In genomic region chr7:1225462-1226154, GRCh38 we compare ENCODE assay signal across 8 cellular contexts. TPM values are rescaled to one million over a fixed set of nuclear protein-coding genes. Genes with fewer than 3 reads are reported as not detected.
DNase-seq lines count a peak whose midpoint lies in the region; ATAC-seq lines count a peak whose summit lies in the region.

No MANE protein-coding gene starts in this region.

- H3K4me3 Mint-ChIP-seq in CD4-positive, alpha-beta memory T cell = peak overlapping the region in 2 of 8 donors; percentile 14 to 41

- ATAC-seq in HG02884 (IDR thresholded peaks at IDR 0.05; ENCODE audit: unreplicated experiment) = no peak

- DNase-seq in CD4-positive, alpha-beta memory T cell = peak in 3 of 5 donors; percentile 39 to 41 (median 41)
- DNase-seq in NCI-H460 (ENCODE audit: extremely low read depth, low read depth) (peak; percentile 2), iPS-NIHi7 (ENCODE audit: extremely low spot score) (peak; percentile 81), cortex of kidney (lab: John Stamatoyannopoulos, UW) (no peak), DMS53 (lab: John Stamatoyannopoulos, UW) (no peak)
- DNase-seq in activated naive CD4-positive, alpha-beta T cell treated with anti-CD3 and anti-CD28 coated beads, Interleukin-2, amount 50 U/mL, for 16 hours = peak; percentile 60
- DNase-seq in stimulated activated CD8-positive, alpha-beta memory T cell treated with anti-CD3 and anti-CD28 coated beads, Interleukin-2, amount 100 ng/mL, for 48 hours (ENCODE audit: low read depth in 2 of 2) = peak; percentile 37 to 41

- CTCF ChIA-PET in CD4-positive, alpha-beta memory T cell (lab: Charles Lee; ENCODE audit: partially characterized antibody) = interaction anchor here (0.6 to 1.9 kb wide), 5 partner anchors 13 to 207 kb away, joined by 3 to 6 read pairs (median 3); no protein-coding TSS in a partner anchor

- peaks cover 43 to 53% of the 10 kb centered on the region in 2 donors for H3K27me3 Mint-ChIP-seq in CD4-positive, alpha-beta memory T cell

- POLR2A ChIA-PET in CD4-positive, alpha-beta memory T cell (lab: Charles Lee; ENCODE audit: partially characterized antibody) = no interaction called here

- H3K27ac ChIP-seq in CD4-positive, alpha-beta memory T cell (ENCODE audit: low read depth, low read length) = no peak overlapping the region

- H3K36me3 Mint-ChIP-seq in CD4-positive, alpha-beta memory T cell = no peaks in the 10 kb centered on the region

- H3K4me3 ChIP-seq in CD4-positive, alpha-beta memory T cell (ENCODE audit: low read length in 2 of 2) = no peak overlapping the region

- H3K36me3 ChIP-seq in CD4-positive, alpha-beta memory T cell (ENCODE audit: insufficient read depth, low read length) = no peaks in the 10 kb centered on the region

- H3K27ac Mint-ChIP-seq in CD4-positive, alpha-beta memory T cell = peak overlapping the region in 3 of 7 donors; percentile 68 to 86 (median 83)

- H3K27me3 ChIP-seq in CD4-positive, alpha-beta memory T cell (ENCODE audit: insufficient read depth, low read length) = peaks cover 56% of the 10 kb centered on the region

- peaks cover 0 to 6% (median 0%) of the 10 kb centered on the region in 4 donors for H3K4me1 Mint-ChIP-seq in CD4-positive, alpha-beta memory T cell

- no peaks in the 10 kb centered on the region for H3K4me1 ChIP-seq in CD4-positive, alpha-beta memory T cell (ENCODE audit: insufficient read depth, low read length)

- intact Hi-C loops in CD4-positive, alpha-beta memory T cell (cut with micrococcal nuclease) = loop anchor here (1.0 kb wide), 2 partner anchors 187 to 207 kb away; no protein-coding TSS in a partner anchor

- no peaks in the 10 kb centered on the region for H3K9me3 ChIP-seq in CD4-positive, alpha-beta memory T cell (ENCODE audit: control insufficient read depth in 1 of 2, low read length in 2 of 2)

- H3K9me3 Mint-ChIP-seq in CD4-positive, alpha-beta memory T cell = peaks cover 0 to 10% (median 0%) of the 10 kb centered on the region in 8 donors

RNA-seq across cellular contexts. Expression of gene UNCX, which starts 7.1 kb away (rescaled TPM):
- not detected for total RNA-seq in CD4-positive, alpha-beta memory T cell
- not detected for polyA plus RNA-seq in CD4-positive, alpha-beta memory T cell
- total RNA-seq in NCI-H460 (2014; rRNA removed; shearing (Covaris generic)) = not detected in 2 replicates
- polyA plus RNA-seq in NCI-H460 (2014; cell fraction: nucleus; rRNA removed) = not detected in 2 replicates

Comparison
In these comparisons a context has a peak if more than half of its experiments do, and no peak if none do; other contexts are left out.
1. DNase-seq: peak in CD4-positive, alpha-beta memory T cell (3 of 5), NCI-H460 (single experiment), activated naive CD4-positive, alpha-beta T cell treated with anti-CD3 and anti-CD28 coated beads, Interleukin-2, amount 50 U/mL, for 16 hours (single experiment), iPS-NIHi7 (single experiment) and stimulated activated CD8-positive, alpha-beta memory T cell treated with anti-CD3 and anti-CD28 coated beads, Interleukin-2, amount 100 ng/mL, for 48 hours (2 of 2); none in cortex of kidney (single experiment) and DMS53 (single experiment).